In the genomic region with DNA sequence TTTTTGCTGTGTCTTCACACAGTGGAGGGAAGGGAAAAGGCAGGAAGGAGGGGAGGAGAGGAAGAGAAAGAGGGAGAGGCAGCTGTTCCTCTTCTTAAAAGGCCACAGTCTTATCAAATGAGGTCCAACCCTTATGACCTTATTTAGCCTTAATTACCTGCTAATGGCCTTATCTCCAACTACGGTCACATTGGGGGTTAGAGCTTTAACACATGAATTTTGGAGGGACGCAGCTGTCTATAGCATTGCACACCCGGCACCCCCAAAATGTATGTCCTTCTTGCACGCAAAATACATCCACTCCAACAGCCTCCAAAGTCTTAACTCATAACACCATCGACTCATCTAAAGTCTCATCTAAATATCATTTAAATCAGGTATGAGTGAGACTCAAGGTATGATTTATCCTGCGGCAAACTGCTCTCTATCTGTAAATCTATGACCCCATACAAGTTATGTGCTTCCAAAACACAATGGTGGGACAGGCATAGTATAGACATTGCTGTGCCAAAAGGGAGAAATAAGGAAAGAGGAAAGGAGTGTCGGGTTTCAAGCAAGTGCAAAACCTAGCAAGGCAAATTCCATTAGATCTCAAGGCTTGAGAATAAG, we compare ENCODE assay signal across 2 cellular contexts.
A peak's percentile ranks its signal among the peaks of the same experiment; 100 is the strongest.
TF ChIP-seq lines count a peak whose summit lies in the region.

No MANE protein-coding gene starts in this region.

TF ChIP-seq in HCT116, 20 proteins besides CTCF, POLR2A, EP300 and RAD21:
- no peak for TF ChIP-seq ZNF274 (IDR thresholded peaks at IDR 0.05; ENCODE audit: low read depth, low read length)
- TF ChIP-seq EZH2 (IDR thresholded peaks at IDR 0.05): peak; percentile 94; the same call in 1 of the 2 replicates
- TF ChIP-seq POLR2AphosphoS5 (IDR thresholded peaks at IDR 0.05; ENCODE audit: low read depth, low read length): no peak
- peak; percentile 97; the same call in 1 of the 2 replicates for TF ChIP-seq EZH2phosphoT487 (IDR thresholded peaks at IDR 0.05; ENCODE audit: borderline replicate concordance)

TF ChIP-seq in H1, 55 proteins besides CTCF, POLR2A, EP300 and RAD21:
- TF ChIP-seq NANOG (IDR thresholded peaks at IDR 0.05; ENCODE audit: insufficient read depth, low read depth, low read length, poor library complexity, severe bottlenecking): no peak
- no peak for TF ChIP-seq POLR2AphosphoS5 (IDR thresholded peaks at IDR 0.05; ENCODE audit: low read depth, low read length)
- TF ChIP-seq CBX8 (IDR thresholded peaks at IDR 0.05; ENCODE audit: borderline replicate concordance, low read depth, low read length): no peak
- TF ChIP-seq KDM1A (IDR thresholded peaks at IDR 0.05; ENCODE audit: borderline replicate concordance, low read length): no peak
- no peak for TF ChIP-seq RFX5 (IDR thresholded peaks at IDR 0.05; ENCODE audit: borderline replicate concordance, low read depth, low read length)
- TF ChIP-seq CBX5 (IDR thresholded peaks at IDR 0.05; ENCODE audit: low read depth, low read length): no peak
- no peak for TF ChIP-seq SAP30 (IDR thresholded peaks at IDR 0.05; ENCODE audit: insufficient read depth, insufficient replicate concordance, low read length)
- TF ChIP-seq CEBPB (IDR thresholded peaks at IDR 0.05; ENCODE audit: low read depth, low read length): no peak
- TF ChIP-seq KDM4A (IDR thresholded peaks at IDR 0.05; ENCODE audit: low read depth, low read length, severe bottlenecking): no peak
- no peak for TF ChIP-seq BCL11A (IDR thresholded peaks at IDR 0.05; ENCODE audit: low read depth in 2 of 2, low read length in 2 of 2)
- TF ChIP-seq KDM5A (IDR thresholded peaks at IDR 0.05; ENCODE audit: low read length): no peak
- TF ChIP-seq PHF8 (conservative IDR thresholded peaks at IDR 0.05; ENCODE audit: low read depth, low read length): no peak
- TF ChIP-seq YY1 (IDR thresholded peaks at IDR 0.05; ENCODE audit: low read depth, low read length): no peak
- TF ChIP-seq POU5F1 (IDR thresholded peaks at IDR 0.05; ENCODE audit: low read depth, low read length): no peak
